1 cellular context compared by ENCODE assay signal in genomic region chr15:74955796-74956647, GRCh38.
A peak's percentile ranks its signal among the peaks of the same experiment; 100 is the strongest.
TF ChIP-seq lines count a peak whose summit lies in the region.

No MANE protein-coding gene starts in this region.

TF ChIP-seq in K562, 482 proteins besides CTCF, POLR2A, EP300 and RAD21 (continued from another document):
- TF ChIP-seq ZNF318 (IDR thresholded peaks at IDR 0.05; ENCODE audit: borderline replicate concordance in 1 of 2, low read depth in 1 of 2) (no peak), FOXJ2 (tag; IDR thresholded peaks at IDR 0.05) (no peak), KDM2B (CRISPR knock-in tag; IDR thresholded peaks at IDR 0.05) (peak; percentile 96), CBFA2T2 (conservative IDR thresholded peaks at IDR 0.05) (peak; percentile 36), PML (IDR thresholded peaks at IDR 0.05; ENCODE audit: low read length) (no peak), TGIF2 (CRISPR knock-in tag; IDR thresholded peaks at IDR 0.05) (peak; percentile 96; the same call in 1 of the 2 replicates), RBM17 (IDR thresholded peaks at IDR 0.05; ENCODE audit: borderline replicate concordance, low read depth, low read length) (no peak), SMAD4 (CRISPR knock-in tag; conservative IDR thresholded peaks at IDR 0.05) (peak; percentile 89), PREB (CRISPR knock-in tag; IDR thresholded peaks at IDR 0.05) (no peak), JUND (IDR thresholded peaks at IDR 0.05; ENCODE audit: borderline replicate concordance, low read depth, low read length) (peak; percentile 29; the same call in 1 of the 2 replicates), JUND (tag; IDR thresholded peaks at IDR 0.05; ENCODE audit: borderline replicate concordance, low read depth, low read length) (no peak; the same call in 2 of the 3 replicates), BCOR (IDR thresholded peaks at IDR 0.05) (peak; percentile 79), ZNF609 (CRISPR knock-in tag; IDR thresholded peaks at IDR 0.05; ENCODE audit: borderline replicate concordance) (peak; percentile 96), DMBX1 (CRISPR knock-in tag; IDR thresholded peaks at IDR 0.05; ENCODE audit: borderline replicate concordance) (peak; percentile 72), MBD1 (CRISPR knock-in tag; IDR thresholded peaks at IDR 0.05) (no peak), E2F4 (CRISPR knock-in tag; IDR thresholded peaks at IDR 0.05; ENCODE audit: low read depth) (peak; percentile 91), NR4A1 (CRISPR knock-in tag; IDR thresholded peaks at IDR 0.05) (no peak), NR4A1 (tag; IDR thresholded peaks at IDR 0.05) (peak; percentile 77), SAP30 (IDR thresholded peaks at IDR 0.05; ENCODE audit: borderline replicate concordance, insufficient read depth, low read depth, low read length, poor library complexity, severe bottlenecking) (peak; percentile 35), STAT5A (IDR thresholded peaks at IDR 0.05; ENCODE audit: borderline replicate concordance, low read length) (no peak), JUN (IDR thresholded peaks at IDR 0.05; ENCODE audit: borderline replicate concordance, low read depth, low read length) (peak; percentile 61; the same call in 1 of the 2 replicates), JUN (CRISPR knock-in tag; IDR thresholded peaks at IDR 0.05; ENCODE audit: borderline replicate concordance) (peak; percentile 99), CTBP1 (IDR thresholded peaks at IDR 0.05; ENCODE audit: borderline replicate concordance) (peak; percentile 92), TEAD4 (IDR thresholded peaks at IDR 0.05; ENCODE audit: low read length) (peak; percentile 62), TEAD4 (CRISPR knock-in tag; IDR thresholded peaks at IDR 0.05; ENCODE audit: borderline replicate concordance) (peak; percentile 99), CTCFL (IDR thresholded peaks at IDR 0.05; ENCODE audit: borderline replicate concordance, insufficient read depth, low read depth, low read length, poor library complexity, severe bottlenecking) (peak; percentile 100), CBFA2T3 (IDR thresholded peaks at IDR 0.05) (peak; percentile 40; the same call in 1 of the 2 replicates), NKRF (IDR thresholded peaks at IDR 0.05; ENCODE audit: borderline replicate concordance) (peak; percentile 37; the same call in 1 of the 2 replicates), ZNF79 (CRISPR knock-in tag; IDR thresholded peaks at IDR 0.05; ENCODE audit: low read depth) (no peak), ARID2 (IDR thresholded peaks at IDR 0.05) (no peak), MNT (conservative IDR thresholded peaks at IDR 0.05) (peak; percentile 82 to 92), NRF1 (conservative IDR thresholded peaks at IDR 0.05 in 1 of 2, IDR thresholded peaks at IDR 0.05 in 1 of 2) (peak; percentile 63 to 73), ZSCAN32 (CRISPR knock-in tag; IDR thresholded peaks at IDR 0.05) (no peak)
TF ChIP-seq in K562: peak in this region for 157.
